Comparison of ENCODE assay signal across 19 cellular contexts in the genomic region with DNA sequence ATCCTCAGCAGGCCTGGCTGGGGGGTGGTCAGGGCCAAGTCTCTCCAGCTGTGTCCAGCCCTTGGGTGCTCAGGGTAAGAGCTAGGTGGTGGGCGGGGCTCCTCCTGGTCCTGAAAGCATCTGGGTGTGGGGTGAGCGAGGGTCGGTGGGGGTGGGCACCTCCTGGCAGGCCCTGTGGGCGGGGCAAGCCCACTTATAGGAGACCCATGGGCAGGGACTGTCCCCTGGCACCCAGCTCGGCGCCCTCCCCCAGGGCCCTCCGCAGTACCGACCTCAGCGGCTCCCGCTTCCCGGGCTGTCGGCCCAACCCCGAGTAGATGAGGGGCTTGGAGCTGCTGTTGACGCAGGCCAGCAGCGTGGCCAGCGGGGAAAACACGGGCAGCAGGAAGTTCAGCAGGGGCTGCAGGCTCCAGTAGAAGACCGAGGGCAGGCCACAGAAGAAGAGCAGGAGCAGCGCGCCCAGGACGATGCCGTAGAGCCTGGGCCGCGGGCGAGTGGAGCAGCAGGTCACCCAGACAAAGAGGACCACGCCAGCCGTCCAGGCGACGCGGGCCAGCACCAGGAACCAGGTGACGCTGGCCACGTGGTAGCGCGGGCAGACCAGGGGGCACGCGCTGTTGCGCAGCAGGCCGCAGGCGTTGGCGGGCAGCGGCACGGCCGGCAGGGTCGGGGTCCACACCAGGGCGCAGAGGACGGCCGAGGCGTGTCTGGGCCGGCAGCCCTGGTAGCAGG. TPM values are rescaled to one million over a fixed set of nuclear protein-coding genes. Genes with fewer than 3 reads are reported as not detected.
DNase-seq lines count a peak whose midpoint lies in the region; ATAC-seq, FAIRE-seq and TF ChIP-seq lines count a peak whose summit lies in the region.
"Had no signal": no experiment of that assay in that cellular context is flagged by ENCODE, and none has a peak within 500 bp of the region (broad histone marks: within the 10 kb centered on the region; RNA-seq: fewer than 3 reads in every experiment).

No MANE protein-coding gene starts in this region.

- no peaks in the 10 kb centered on the region for H3K4me1 ChIP-seq in kidney (ENCODE audit: control insufficient read depth in 1 of 2, insufficient read depth in 1 of 2, low read depth in 1 of 2, low read length in 2 of 2)
- peaks cover 0 to 14% (median 6%) of the 10 kb centered on the region in 4 donors for H3K4me1 ChIP-seq in tibial artery
- H3K4me1 ChIP-seq in gastroesophageal sphincter: peaks cover 0 to 13% (median 4%) of the 10 kb centered on the region in 3 donors
- H3K4me1 ChIP-seq: colonic mucosa, pancreas had no signal

- H3K27me3 ChIP-seq in tibial artery (peaks cover 0 to 86% of the 10 kb centered on the region in 2 donors), gastroesophageal sphincter (peaks cover 93% of the 10 kb centered on the region)

- WGBS in gastroesophageal sphincter (ENCODE audit: low coverage in 1 of 2), 2 donors: 93% methylated on average over 3 of the region's 49 CpGs; no CpG with 5 or more reads in 1 of the 2 donors

- TF ChIP-seq EP300 in gastroesophageal sphincter (IDR thresholded peaks at IDR 0.05): no peak

- no peak for ATAC-seq in activated CD8-positive, alpha-beta memory T cell treated with anti-CD3 and anti-CD28 coated beads, Interleukin-2, amount 10 ng/mL, durations not matched to agents 7 days and 5 days
- ATAC-seq in T-helper 17 cell: no peak
- no peak for ATAC-seq in HG02970 (IDR thresholded peaks at IDR 0.05; ENCODE audit: low FRiP score, unreplicated experiment)
- ATAC-seq in gastroesophageal sphincter: no peak

- no peak overlapping the region for H3K4me3 ChIP-seq in kidney (ENCODE audit: low read length in 2 of 2)
- H3K4me3 ChIP-seq in tibial artery: no peak overlapping the region
- H3K4me3 ChIP-seq in gastroesophageal sphincter: no peak overlapping the region
- H3K4me3 ChIP-seq: colonic mucosa, GM12878, lung, pancreas had no signal

- FAIRE-seq in kidney (lab: Jason Lieb, UNC): no peak
- FAIRE-seq: endometrium, pancreas, small intestine had no signal

- no peak overlapping the region for H3K27ac Mint-ChIP-seq in activated CD8-positive, alpha-beta memory T cell treated with anti-CD3 and anti-CD28 coated beads, Interleukin-2, amount 10 ng/mL, durations not matched to agents 7 days and 5 days
- no peak overlapping the region for H3K27ac Mint-ChIP-seq in T-helper 17 cell
- H3K27ac Mint-ChIP-seq: activated naive CD4-positive, alpha-beta T cell treated with anti-CD3 and anti-CD28 coated beads, Interleukin-2, amount 50 U/mL, for 72 hours; activated T-cell treated with anti-CD3 and anti-CD28 coated beads, Interleukin-2, amount 50 U/mL, for 24 hours had no signal

- no peak for TF ChIP-seq POLR2A in gastroesophageal sphincter (IDR thresholded peaks at IDR 0.05)

- H3K27ac ChIP-seq in kidney (ENCODE audit: low read depth in 2 of 2, low read length in 2 of 2): no peak overlapping the region
- H3K27ac ChIP-seq in tibial artery: no peak overlapping the region
- H3K27ac ChIP-seq in gastroesophageal sphincter: no peak overlapping the region
- H3K27ac ChIP-seq: colonic mucosa, pancreas had no signal

- H3K36me3 Mint-ChIP-seq in activated CD8-positive, alpha-beta memory T cell treated with anti-CD3 and anti-CD28 coated beads, Interleukin-2, amount 10 ng/mL, durations not matched to agents 7 days and 5 days: no peaks in the 10 kb centered on the region
- H3K36me3 Mint-ChIP-seq in T-helper 17 cell (ENCODE audit: low read depth): peaks cover 5% of the 10 kb centered on the region
- H3K36me3 Mint-ChIP-seq: activated naive CD4-positive, alpha-beta T cell treated with anti-CD3 and anti-CD28 coated beads, Interleukin-2, amount 50 U/mL, for 72 hours; CD4-positive, CD25-positive, alpha-beta regulatory T cell had no signal

- H3K4me1 Mint-ChIP-seq in activated CD8-positive, alpha-beta memory T cell treated with anti-CD3 and anti-CD28 coated beads, Interleukin-2, amount 10 ng/mL, durations not matched to agents 7 days and 5 days: peaks cover 4% of the 10 kb centered on the region
- H3K4me1 Mint-ChIP-seq in T-helper 17 cell: peaks cover 14% of the 10 kb centered on the region

- no peaks in the 10 kb centered on the region for H3K27me3 Mint-ChIP-seq in activated CD8-positive, alpha-beta memory T cell treated with anti-CD3 and anti-CD28 coated beads, Interleukin-2, amount 10 ng/mL, durations not matched to agents 7 days and 5 days
- H3K27me3 Mint-ChIP-seq in T-helper 17 cell: peaks cover 57% of the 10 kb centered on the region

- peak; percentile 12 for DNase-seq in activated CD8-positive, alpha-beta memory T cell treated with anti-CD3 and anti-CD28 coated beads, Interleukin-2, amount 50 U/mL, for 4 hours
- no peak for DNase-seq in activated CD8-positive, alpha-beta memory T cell treated with anti-CD3 and anti-CD28 coated beads, Interleukin-2, amount 10 ng/mL, durations not matched to agents 7 days and 5 days
- DNase-seq in T-helper 17 cell (peak in 2 of 3 donors; percentile 6 to 7), kidney (peak; percentile 77), tibial artery (peak; percentile 15 to 56), SKM-1 (lab: John Stamatoyannopoulos, UW; ENCODE audit: unreplicated experiment) (no peak)
- DNase-seq: NCI-H2029 treated with DMSO at 0.1 percent for 48 hours had no signal

- no peaks in the 10 kb centered on the region for H3K36me3 ChIP-seq in kidney (ENCODE audit: control insufficient read depth in 1 of 2, insufficient read depth in 2 of 2, low read length in 2 of 2)
- no peaks in the 10 kb centered on the region for H3K36me3 ChIP-seq in tibial artery
- H3K36me3 ChIP-seq in gastroesophageal sphincter: no peaks in the 10 kb centered on the region
- H3K36me3 ChIP-seq: colonic mucosa, pancreas had no signal

- CTCF ChIA-PET in activated CD8-positive, alpha-beta memory T cell treated with anti-CD3 and anti-CD28 coated beads, Interleukin-2, amount 10 ng/mL, durations not matched to agents 7 days and 5 days (lab: Charles Lee): interaction anchor here (0.8 kb wide), 1 partner anchor 9 kb away, joined by 3 read pairs; no protein-coding TSS in a partner anchor

- no peak overlapping the region for H3K4me3 Mint-ChIP-seq in activated CD8-positive, alpha-beta memory T cell treated with anti-CD3 and anti-CD28 coated beads, Interleukin-2, amount 10 ng/mL, durations not matched to agents 7 days and 5 days
- H3K4me3 Mint-ChIP-seq in T-helper 17 cell: no peak overlapping the region
- H3K4me3 Mint-ChIP-seq: CD4-positive, CD25-positive, alpha-beta regulatory T cell had no signal

- TF ChIP-seq CTCF in kidney (IDR thresholded peaks at IDR 0.05; ENCODE audit: borderline replicate concordance, extremely low read depth, insufficient read depth) (no peak), tibial artery (IDR thresholded peaks at IDR 0.05) (no peak), gastroesophageal sphincter (IDR thresholded peaks at IDR 0.05) (no peak)

- H3K9me3 ChIP-seq in T-helper 17 cell (ENCODE audit: control insufficient read depth, low read length, poor library complexity, severe bottlenecking) (no peaks in the 10 kb centered on the region), kidney (ENCODE audit: control insufficient read depth in 1 of 2, low read length in 2 of 2) (no peaks in the 10 kb centered on the region), tibial artery (no peaks in the 10 kb centered on the region), gastroesophageal sphincter (no peaks in the 10 kb centered on the region)
- H3K9me3 ChIP-seq: colonic mucosa, pancreas had no signal

- no peak overlapping the region for H3K9ac ChIP-seq in kidney (ENCODE audit: low read length in 2 of 2)

- intact Hi-C loops in kidney (cut with DNase I): loop anchor here (10.0 kb wide), 1 partner anchor 183 kb away; no protein-coding TSS in a partner anchor
- intact Hi-C loops in tibial artery (cut with DNase I; ENCODE audit: low total_unique reads): loop anchor here (5.0 to 10.0 kb wide), 2 partner anchors 46 to 113 kb away; no protein-coding TSS in a partner anchor

- no peaks in the 10 kb centered on the region for H3K9me3 Mint-ChIP-seq in activated CD8-positive, alpha-beta memory T cell treated with anti-CD3 and anti-CD28 coated beads, Interleukin-2, amount 10 ng/mL, durations not matched to agents 7 days and 5 days (ENCODE audit: low read depth)
- H3K9me3 Mint-ChIP-seq: activated naive CD4-positive, alpha-beta T cell treated with anti-CD3 and anti-CD28 coated beads, Interleukin-2, amount 50 U/mL, for 72 hours; activated T-cell treated with anti-CD3 and anti-CD28 coated beads, Interleukin-2, amount 50 U/mL, for 24 hours; CD4-positive, CD25-positive, alpha-beta regulatory T cell had no signal

RNA-seq across cellular contexts. Expression of gene MRGPRG, which starts 0.7 kb away (rescaled TPM):
- not detected for total RNA-seq in activated CD8-positive, alpha-beta memory T cell treated with anti-CD3 and anti-CD28 coated beads, Interleukin-2, amount 10 ng/mL, durations not matched to agents 7 days and 5 days
- total RNA-seq in T-helper 17 cell (not detected), kidney (not detected), gastroesophageal sphincter (not detected)
- not detected for polyA plus RNA-seq in kidney (ENCODE audit: insufficient read depth, low read depth, low replicate concordance)
- total RNA-seq: activated naive CD4-positive, alpha-beta T cell treated with anti-CD3 and anti-CD28 coated beads, Interleukin-2, amount 50 U/mL, for 72 hours; CD4-positive, CD25-positive, alpha-beta regulatory T cell; colonic mucosa; GM12878; lung; myocyte; pancreas had no signal
- polyA plus RNA-seq: CD4-positive, CD25-positive, alpha-beta regulatory T cell; GM12878; lung; pancreas; small intestine had no signal

RNA-seq across cellular contexts. Expression of gene MRGPRE, which starts 14.3 kb away (rescaled TPM):
- total RNA-seq in activated CD8-positive, alpha-beta memory T cell treated with anti-CD3 and anti-CD28 coated beads, Interleukin-2, amount 10 ng/mL, durations not matched to agents 7 days and 5 days: not detected
- total RNA-seq in T-helper 17 cell (not detected), kidney (0.22 TPM), gastroesophageal sphincter (not detected)
- polyA plus RNA-seq in kidney (ENCODE audit: insufficient read depth, low read depth, low replicate concordance): not detected
- total RNA-seq: activated naive CD4-positive, alpha-beta T cell treated with anti-CD3 and anti-CD28 coated beads, Interleukin-2, amount 50 U/mL, for 72 hours; CD4-positive, CD25-positive, alpha-beta regulatory T cell; colonic mucosa; myocyte had no signal
- polyA plus RNA-seq: CD4-positive, CD25-positive, alpha-beta regulatory T cell; GM12878 had no signal

RNA-seq across cellular contexts. Expression of gene OSBPL5, which starts 52.8 kb away (rescaled TPM):
- total RNA-seq in activated CD8-positive, alpha-beta memory T cell treated with anti-CD3 and anti-CD28 coated beads, Interleukin-2, amount 10 ng/mL, durations not matched to agents 7 days and 5 days: 1 to 10 TPM; 2.5 to 2.6 TPM
- total RNA-seq in T-helper 17 cell (1 to 10 TPM; 6.8 to 8.1 TPM), kidney (63.0 TPM), gastroesophageal sphincter (10 to 100 TPM; 39.9 to 94.0 (median 66.4) TPM)
- 8.5 TPM for polyA plus RNA-seq in kidney (ENCODE audit: insufficient read depth, low read depth, low replicate concordance)
- total RNA-seq: GM12878 had no signal
- polyA plus RNA-seq: GM12878 had no signal

Comparison
In these comparisons a context has a peak if more than half of its experiments do, and no peak if none do; other contexts are left out.
1. DNase-seq: peak in activated CD8-positive, alpha-beta memory T cell treated with anti-CD3 and anti-CD28 coated beads, Interleukin-2, amount 50 U/mL, for 4 hours (single experiment), T-helper 17 cell (2 of 3), kidney (single experiment) and tibial artery (2 of 2); none in activated CD8-positive, alpha-beta memory T cell treated with anti-CD3 and anti-CD28 coated beads, Interleukin-2, amount 10 ng/mL, durations not matched to agents 7 days and 5 days (single experiment) and SKM-1 (single experiment).